Comparison of ENCODE assay signal across 16 cellular contexts in genomic region chr4:10677796-10678497, GRCh38. TPM values are rescaled to one million over a fixed set of nuclear protein-coding genes. Genes with fewer than 3 reads are reported as not detected.
DNase-seq lines count a peak whose midpoint lies in the region; ATAC-seq and TF ChIP-seq lines count a peak whose summit lies in the region.
"Had no signal": no experiment of that assay in that cellular context is flagged by ENCODE, and none has a peak within 500 bp of the region (broad histone marks: within the 10 kb centered on the region; RNA-seq: fewer than 3 reads in every experiment).

No MANE protein-coding gene starts in this region.

- peak; percentile 66 for ATAC-seq in GM18868 (IDR thresholded peaks at IDR 0.05; ENCODE audit: unreplicated experiment)
- ATAC-seq in GM21526 (IDR thresholded peaks at IDR 0.05; ENCODE audit: low FRiP score, unreplicated experiment) = peak; percentile 47
- peak; percentile 48 for ATAC-seq in HG03442 (IDR thresholded peaks at IDR 0.05; ENCODE audit: unreplicated experiment)
- ATAC-seq in natural killer cell = peak in 1 of 3 donors; percentile 44
- no peak for ATAC-seq in left lobe of liver
- ATAC-seq: activated CD8-positive, alpha-beta memory T cell treated with anti-CD3 and anti-CD28 coated beads, Interleukin-2, amount 10 ng/mL, durations not matched to agents 7 days and 5 days had no signal

- peak overlapping the region in 1 of 2 donors; percentile 34 for H3K27ac Mint-ChIP-seq in natural killer cell
- H3K27ac Mint-ChIP-seq: activated CD8-positive, alpha-beta memory T cell treated with anti-CD3 and anti-CD28 coated beads, Interleukin-2, amount 10 ng/mL, durations not matched to agents 7 days and 5 days; activated naive CD8-positive, alpha-beta T cell treated with anti-CD3 and anti-CD28 coated beads, Interleukin-2, amount 10 ng/mL, durations not matched to agents 7 days and 5 days; CD4-positive, alpha-beta T cell had no signal

- H3K36me3 Mint-ChIP-seq in natural killer cell = no peaks in the 10 kb centered on the region
- H3K36me3 Mint-ChIP-seq: activated CD8-positive, alpha-beta memory T cell treated with anti-CD3 and anti-CD28 coated beads, Interleukin-2, amount 10 ng/mL, durations not matched to agents 7 days and 5 days had no signal

- no peaks in the 10 kb centered on the region for H3K27me3 Mint-ChIP-seq in natural killer cell (ENCODE audit: low read depth in 2 of 2)
- H3K27me3 Mint-ChIP-seq: activated CD8-positive, alpha-beta memory T cell treated with anti-CD3 and anti-CD28 coated beads, Interleukin-2, amount 10 ng/mL, durations not matched to agents 7 days and 5 days; CD4-positive, alpha-beta T cell had no signal

- DNase-seq in natural killer cell (no peak), NK-92 (lab: John Stamatoyannopoulos, UW; ENCODE audit: unreplicated experiment) (no peak), NCI-H1417 treated with DMSO at 0.1 percent for 48 hours (lab: John Stamatoyannopoulos, UW) (no peak), left lobe of liver (ENCODE audit: low spot score) (no peak)
- DNase-seq: activated CD8-positive, alpha-beta memory T cell treated with anti-CD3 and anti-CD28 coated beads, Interleukin-2, amount 10 ng/mL, durations not matched to agents 7 days and 5 days; activated naive CD8-positive, alpha-beta T cell treated with anti-CD3 and anti-CD28 coated beads, Interleukin-2, amount 10 ng/mL, durations not matched to agents 7 days and 5 days; CD4-positive, alpha-beta T cell; esophagus squamous epithelium; NCI-H1694; NCI-H82; nucleus accumbens; spleen; testis had no signal

- no peaks in the 10 kb centered on the region for H3K9me3 Mint-ChIP-seq in natural killer cell
- H3K9me3 Mint-ChIP-seq: CD4-positive, alpha-beta T cell had no signal

- intact Hi-C loops in natural killer cell (cut with micrococcal nuclease) = no loop called here

- TF ChIP-seq CTCF in natural killer cell (IDR thresholded peaks at IDR 0.05) = no peak

- H3K4me3 Mint-ChIP-seq in natural killer cell = peak overlapping the region; percentile 26
- H3K4me3 Mint-ChIP-seq: activated CD8-positive, alpha-beta memory T cell treated with anti-CD3 and anti-CD28 coated beads, Interleukin-2, amount 10 ng/mL, durations not matched to agents 7 days and 5 days; activated naive CD8-positive, alpha-beta T cell treated with anti-CD3 and anti-CD28 coated beads, Interleukin-2, amount 10 ng/mL, durations not matched to agents 7 days and 5 days; CD4-positive, alpha-beta T cell had no signal

- peaks cover 14 to 17% of the 10 kb centered on the region in 2 donors for H3K4me1 Mint-ChIP-seq in natural killer cell

RNA-seq across cellular contexts. Expression of gene CLNK, which starts 6.6 kb away (rescaled TPM):
- 1 to 10 TPM in 2 of 3 donors, under 1 TPM in 1; 1.00 to 1.1 (median 1.0) TPM for total RNA-seq in natural killer cell
- total RNA-seq in left lobe of liver = not detected
- total RNA-seq: activated naive CD8-positive, alpha-beta T cell treated with anti-CD3 and anti-CD28 coated beads, Interleukin-2, amount 10 ng/mL, durations not matched to agents 7 days and 5 days had no signal
